ENCODE assay signal across 33 cellular contexts in genomic region chr3:41753651-41754050, GRCh38.
"Had no signal": no experiment of that assay in that cellular context is flagged by ENCODE, and none has a peak within 500 bp of the region (broad histone marks: within the 10 kb centered on the region; RNA-seq: fewer than 3 reads in every experiment).

No MANE protein-coding gene starts in this region.

- H3K4me3 ChIP-seq: ascending aorta had no signal

- H3K27ac ChIP-seq: ascending aorta, VCaP had no signal

- H3K36me3 Mint-ChIP-seq: activated naive CD4-positive, alpha-beta T cell treated with anti-CD3 and anti-CD28 coated beads, Interleukin-2, amount 10 ng/mL, durations not matched to agents 7 days and 5 days; brain had no signal

- H3K9me3 Mint-ChIP-seq: activated B cell treated with CpG ODN at 0.5 μM for 24 hours; activated CD4-positive, alpha-beta memory T cell treated with anti-CD3 and anti-CD28 coated beads for 36 hours; activated CD8-positive, alpha-beta T cell treated with anti-CD3 and anti-CD28 coated beads for 36 hours; activated naive CD4-positive, alpha-beta T cell treated with anti-CD3 and anti-CD28 coated beads, Interleukin-2, amount 10 ng/mL, durations not matched to agents 7 days and 5 days; activated naive CD4-positive, alpha-beta T cell treated with anti-CD3 and anti-CD28 coated beads, Interleukin-2, amount 50 U/mL, for 24 hours; activated naive CD8-positive, alpha-beta T cell treated with anti-CD3 and anti-CD28 coated beads, Interleukin-2, amount 10 ng/mL, durations not matched to agents 7 days and 5 days; activated naive CD8-positive, alpha-beta T cell treated with anti-CD3 and anti-CD28 coated beads, Interleukin-2, amount 50 U/mL, for 24 hours; activated T-helper 2 cell treated with anti-CD3 and anti-CD28 coated beads, Interferon-gamma antibody, Interleukin-2, Interleukin-4, amounts not matched to agents 10 μg/mL and 5 μg/mL and 100 μg/mL, durations not matched to agents 14 hours and 24 hours and 36 hours; brain; T-helper 1 cell treated with Interleukin-12 subunit alpha and Interleukin-12 subunit beta and Interleukin-4 antibody, amounts not matched to agents 30 μg/mL and 1 μg/mL, for 36 hours; T-helper 2 cell treated with Interferon-gamma antibody and Interleukin-4, amounts not matched to agents 5 μg/mL and 100 μg/mL, for 36 hours had no signal

- H3K27me3 Mint-ChIP-seq: activated B cell treated with CpG ODN at 0.5 μM for 24 hours; activated CD4-positive, alpha-beta memory T cell treated with anti-CD3 and anti-CD28 coated beads for 36 hours; activated CD4-positive, alpha-beta T cell treated with anti-CD3 and anti-CD28 coated beads, Interleukin-2, amount 10 ng/mL, durations not matched to agents 24 days and 14 days; activated CD8-positive, alpha-beta T cell treated with anti-CD3 and anti-CD28 coated beads for 36 hours; activated naive CD4-positive, alpha-beta T cell treated with anti-CD3 and anti-CD28 coated beads, Interleukin-2, amount 10 ng/mL, durations not matched to agents 7 days and 5 days; activated naive CD4-positive, alpha-beta T cell treated with anti-CD3 and anti-CD28 coated beads, Interleukin-2, amount 50 U/mL, for 24 hours; activated naive CD8-positive, alpha-beta T cell; activated naive CD8-positive, alpha-beta T cell treated with anti-CD3 and anti-CD28 coated beads, Interleukin-2, amount 10 ng/mL, durations not matched to agents 7 days and 5 days; activated naive CD8-positive, alpha-beta T cell treated with anti-CD3 and anti-CD28 coated beads, Interleukin-2, amount 50 U/mL, for 24 hours; brain had no signal

- ATAC-seq: activated CD8-positive, alpha-beta T cell treated with anti-CD3 and anti-CD28 coated beads for 36 hours; activated naive CD8-positive, alpha-beta T cell treated with anti-CD3 and anti-CD28 coated beads, Interleukin-2, amount 50 U/mL, for 24 hours had no signal

- H3K9me3 ChIP-seq: ascending aorta had no signal

- H3K4me1 Mint-ChIP-seq: activated B cell treated with CpG ODN at 0.5 μM for 24 hours, brain had no signal

- H3K27me3 ChIP-seq: ascending aorta had no signal

- H3K4me3 Mint-ChIP-seq: activated B cell treated with CpG ODN at 0.5 μM for 24 hours; activated CD4-positive, alpha-beta memory T cell treated with anti-CD3 and anti-CD28 coated beads for 36 hours; activated CD4-positive, alpha-beta T cell treated with anti-CD3 and anti-CD28 coated beads, Interleukin-2, amount 10 ng/mL, durations not matched to agents 24 days and 14 days; activated CD8-positive, alpha-beta T cell treated with anti-CD3 and anti-CD28 coated beads for 36 hours; activated naive CD4-positive, alpha-beta T cell treated with anti-CD3 and anti-CD28 coated beads, Interleukin-2, amount 10 ng/mL, durations not matched to agents 7 days and 5 days; activated naive CD4-positive, alpha-beta T cell treated with anti-CD3 and anti-CD28 coated beads, Interleukin-2, amount 50 U/mL, for 24 hours; activated naive CD8-positive, alpha-beta T cell; activated naive CD8-positive, alpha-beta T cell treated with anti-CD3 and anti-CD28 coated beads, Interleukin-2, amount 10 ng/mL, durations not matched to agents 7 days and 5 days; activated naive CD8-positive, alpha-beta T cell treated with anti-CD3 and anti-CD28 coated beads, Interleukin-2, amount 50 U/mL, for 24 hours; brain; T-helper 1 cell treated with Interleukin-12 subunit alpha and Interleukin-12 subunit beta and Interleukin-4 antibody, amounts not matched to agents 30 μg/mL and 1 μg/mL, for 36 hours; T-helper 2 cell treated with Interferon-gamma antibody and Interleukin-4, amounts not matched to agents 5 μg/mL and 100 μg/mL, for 36 hours had no signal

- H3K36me3 ChIP-seq: ascending aorta had no signal

- H3K4me1 ChIP-seq: ascending aorta had no signal

- DNase-seq: activated B cell treated with CpG ODN at 0.5 μM for 24 hours; activated CD4-positive, alpha-beta memory T cell treated with anti-CD3 and anti-CD28 coated beads for 36 hours; activated CD4-positive, alpha-beta T cell treated with anti-CD3 and anti-CD28 coated beads for 4 hours; activated CD4-positive, alpha-beta T cell treated with anti-CD3 and anti-CD28 coated beads, Interleukin-2, amount 10 ng/mL, durations not matched to agents 24 days and 14 days; activated CD4-positive, alpha-beta T cell treated with anti-CD3 and anti-CD28 coated beads, Interleukin-2, amount 50 U/mL, for 1 hour; activated CD4-positive, alpha-beta T cell treated with anti-CD3 and anti-CD28 coated beads, Interleukin-2, amount 50 U/mL, for 4 hours; activated CD4-positive, CD25-positive, alpha-beta regulatory T cell treated with anti-CD3 and anti-CD28 coated beads, Interleukin-2, amount 50 U/mL, for 72 hours; activated CD8-positive, alpha-beta memory T cell treated with anti-CD3 and anti-CD28 coated beads, Interleukin-2, amount 50 U/mL, for 4 hours; activated CD8-positive, alpha-beta T cell treated with anti-CD3 and anti-CD28 coated beads for 36 hours; activated effector memory CD4-positive, alpha-beta T cell treated with Interleukin-2 at 50 U/mL for 16 hours; activated gamma-delta T cell; activated naive CD4-positive, alpha-beta T cell treated with anti-CD3 and anti-CD28 coated beads, Interleukin-2, amount 10 ng/mL, durations not matched to agents 7 days and 5 days; activated naive CD4-positive, alpha-beta T cell treated with Interleukin-2 at 50 U/mL for 16 hours; activated naive CD8-positive, alpha-beta T cell treated with anti-CD3 and anti-CD28 coated beads, Interleukin-2, amount 10 ng/mL, durations not matched to agents 7 days and 5 days; activated naive CD8-positive, alpha-beta T cell treated with anti-CD3 and anti-CD28 coated beads, Interleukin-2, amount 50 U/mL, for 24 hours; activated T-cell treated with anti-CD3 and anti-CD28 coated beads for 4 hours; activated T-cell treated with anti-CD3 and anti-CD28 coated beads, Interleukin-2, amount 50 U/mL, for 1 hour; activated T-cell treated with anti-CD3 and anti-CD28 coated beads, Interleukin-2, amount 50 U/mL, for 48 hours; amygdala; anterior cingulate cortex; central memory CD4-positive, alpha-beta T cell; SW 1271; T-helper 1 cell; T-helper 2 cell; T-helper 9 cell had no signal

- H3K27ac Mint-ChIP-seq: activated B cell treated with CpG ODN at 0.5 μM for 24 hours; activated CD4-positive, alpha-beta memory T cell treated with anti-CD3 and anti-CD28 coated beads for 36 hours; activated CD4-positive, alpha-beta T cell treated with anti-CD3 and anti-CD28 coated beads, Interleukin-2, amount 10 ng/mL, durations not matched to agents 24 days and 14 days; activated CD8-positive, alpha-beta T cell treated with anti-CD3 and anti-CD28 coated beads for 36 hours; activated naive CD4-positive, alpha-beta T cell treated with anti-CD3 and anti-CD28 coated beads, Interleukin-2, amount 10 ng/mL, durations not matched to agents 7 days and 5 days; activated naive CD4-positive, alpha-beta T cell treated with anti-CD3 and anti-CD28 coated beads, Interleukin-2, amount 50 U/mL, for 24 hours; activated naive CD8-positive, alpha-beta T cell; activated naive CD8-positive, alpha-beta T cell treated with anti-CD3 and anti-CD28 coated beads, Interleukin-2, amount 10 ng/mL, durations not matched to agents 7 days and 5 days; activated naive CD8-positive, alpha-beta T cell treated with anti-CD3 and anti-CD28 coated beads, Interleukin-2, amount 50 U/mL, for 24 hours; activated T-helper 2 cell treated with anti-CD3 and anti-CD28 coated beads, Interferon-gamma antibody, Interleukin-2, Interleukin-4, amounts not matched to agents 10 μg/mL and 5 μg/mL and 100 μg/mL, durations not matched to agents 14 hours and 24 hours and 36 hours; T-helper 1 cell treated with Interleukin-12 subunit alpha and Interleukin-12 subunit beta and Interleukin-4 antibody, amounts not matched to agents 30 μg/mL and 1 μg/mL, for 36 hours; T-helper 2 cell treated with Interferon-gamma antibody and Interleukin-4, amounts not matched to agents 5 μg/mL and 100 μg/mL, for 36 hours had no signal
